1 cellular context compared by ENCODE assay signal in genomic region chr3:122743581-122744120, GRCh38.
TF ChIP-seq lines count a peak whose summit lies in the region.

No MANE protein-coding gene starts in this region.

TF ChIP-seq in K562, 482 proteins besides CTCF, POLR2A, EP300 and RAD21:
- peak; percentile 75 for TF ChIP-seq ARID1B (IDR thresholded peaks at IDR 0.05)
- no peak for TF ChIP-seq RBM15 (IDR thresholded peaks at IDR 0.05; ENCODE audit: insufficient read depth, low read length)
- no peak for TF ChIP-seq TFAP4 (CRISPR knock-in tag; IDR thresholded peaks at IDR 0.05; ENCODE audit: borderline replicate concordance)
- no peak for TF ChIP-seq ATF6 (CRISPR knock-in tag; IDR thresholded peaks at IDR 0.05)
- TF ChIP-seq MTA2 (IDR thresholded peaks at IDR 0.05; ENCODE audit: low read depth): peak; percentile 55
- TF ChIP-seq IRF9 (tag; IDR thresholded peaks at IDR 0.05): no peak
- TF ChIP-seq ZBTB12 (CRISPR knock-in tag; IDR thresholded peaks at IDR 0.05): no peak
- TF ChIP-seq TRIM24 (IDR thresholded peaks at IDR 0.05): peak in 1 of 2 experiments; percentile 11; a peak in 1 of 4 replicates
- peak; percentile 71 for TF ChIP-seq CBFA2T3 (IDR thresholded peaks at IDR 0.05)
- peak; percentile 27; the same call in 1 of the 2 replicates for TF ChIP-seq SMARCE1 (IDR thresholded peaks at IDR 0.05)
- peak; percentile 44 for TF ChIP-seq FOSL1 (tag; conservative IDR thresholded peaks at IDR 0.05)
- TF ChIP-seq BMI1 (IDR thresholded peaks at IDR 0.05; ENCODE audit: low read length): no peak
- TF ChIP-seq NBN (IDR thresholded peaks at IDR 0.05; ENCODE audit: low read depth): no peak
- TF ChIP-seq SMAD2 (IDR thresholded peaks at IDR 0.05; ENCODE audit: low read depth, low read length): no peak
- TF ChIP-seq POLR2H (tag; IDR thresholded peaks at IDR 0.05; ENCODE audit: low read depth): no peak
- TF ChIP-seq TAL1 (IDR thresholded peaks at IDR 0.05): peak; percentile 62
- TF ChIP-seq OTX1 (CRISPR knock-in tag; IDR thresholded peaks at IDR 0.05): no peak
- 0 out of 2 replicates have a peak, but pooled peaks have one; percentile 24 for TF ChIP-seq DPF2 (IDR thresholded peaks at IDR 0.05)
- TF ChIP-seq PHB2 (IDR thresholded peaks at IDR 0.05; ENCODE audit: low read depth): no peak
- TF ChIP-seq TCF3 (CRISPR knock-in tag; IDR thresholded peaks at IDR 0.05): peak; percentile 50
- peak; percentile 27; the same call in 1 of the 2 replicates for TF ChIP-seq ADNP (tag; IDR thresholded peaks at IDR 0.05)
- TF ChIP-seq ERF (CRISPR knock-in tag; IDR thresholded peaks at IDR 0.05): no peak
- TF ChIP-seq FOXM1 (IDR thresholded peaks at IDR 0.05; ENCODE audit: low read depth): peak; percentile 21; the same call in 1 of the 2 replicates
- no peak for TF ChIP-seq FOXM1 (CRISPR knock-in tag; IDR thresholded peaks at IDR 0.05; ENCODE audit: low read depth)
- TF ChIP-seq GATA2 (CRISPR knock-in tag; IDR thresholded peaks at IDR 0.05): 0 out of 2 replicates have a peak, but pooled peaks have one; percentile 16
- 0 out of 2 replicates have a peak, but pooled peaks have one; percentile 22 for TF ChIP-seq ZBTB40 (IDR thresholded peaks at IDR 0.05)
- no peak for TF ChIP-seq ZBTB40 (CRISPR knock-in tag; IDR thresholded peaks at IDR 0.05)
- TF ChIP-seq CBFA2T2 (conservative IDR thresholded peaks at IDR 0.05): peak; percentile 54
- TF ChIP-seq ZNF431 (CRISPR knock-in tag; IDR thresholded peaks at IDR 0.05): no peak
- TF ChIP-seq SOX6 (IDR thresholded peaks at IDR 0.05): peak; percentile 82; the same call in 1 of the 2 replicates
- TF ChIP-seq NR2C1 (IDR thresholded peaks at IDR 0.05): no peak
- no peak for TF ChIP-seq NR2C1 (tag; IDR thresholded peaks at IDR 0.05)
